ENCODE assay signal across 23 cellular contexts in the genomic region with DNA sequence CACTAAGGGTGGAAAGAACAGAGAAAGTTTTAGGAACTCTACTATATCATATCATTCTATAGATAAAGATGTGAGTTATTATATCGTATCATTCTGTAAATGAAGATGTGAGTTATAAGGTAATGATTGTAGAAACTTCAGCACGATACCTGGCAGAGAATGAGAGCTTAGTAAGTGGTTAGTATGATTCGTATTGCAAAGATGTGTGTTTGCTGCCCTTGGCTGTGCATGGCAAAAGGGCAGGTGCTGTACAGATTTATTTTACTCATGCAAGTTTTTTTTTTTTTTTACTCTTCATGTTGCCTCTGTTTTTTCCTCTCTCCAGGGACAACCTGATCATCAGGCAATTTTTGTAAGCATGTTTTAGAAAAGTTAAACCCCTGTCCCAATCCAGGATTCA.
"Had no signal": no experiment of that assay in that cellular context is flagged by ENCODE, and none has a peak within 500 bp of the region (broad histone marks: within the 10 kb centered on the region; RNA-seq: fewer than 3 reads in every experiment).

No MANE protein-coding gene starts in this region.

- H3K4me2 ChIP-seq: SK-N-SH had no signal

- H3K9ac ChIP-seq: SK-N-SH had no signal

- H3K4me3 Mint-ChIP-seq: activated CD4-positive, alpha-beta memory T cell treated with anti-CD3 and anti-CD28 coated beads, Interleukin-2, amount 10 ng/mL, durations not matched to agents 7 days and 5 days; activated naive CD8-positive, alpha-beta T cell treated with anti-CD3 and anti-CD28 coated beads, Interleukin-2, amount 10 ng/mL, durations not matched to agents 7 days and 5 days had no signal

- H3K36me3 Mint-ChIP-seq: activated naive CD8-positive, alpha-beta T cell treated with anti-CD3 and anti-CD28 coated beads, Interleukin-2, amount 10 ng/mL, durations not matched to agents 7 days and 5 days had no signal

- DNase-seq: activated CD4-positive, alpha-beta memory T cell treated with anti-CD3 and anti-CD28 coated beads, Interleukin-2, amount 10 ng/mL, durations not matched to agents 7 days and 5 days; activated CD4-positive, alpha-beta T cell treated with anti-CD3 and anti-CD28 coated beads, Interleukin-2, amount 50 U/mL, for 1 hour; activated CD4-positive, CD25-positive, alpha-beta regulatory T cell; activated naive CD4-positive, alpha-beta T cell treated with anti-CD3 and anti-CD28 coated beads, Interleukin-2, amount 50 U/mL, for 16 hours; activated naive CD8-positive, alpha-beta T cell treated with anti-CD3 and anti-CD28 coated beads, Interleukin-2, amount 10 ng/mL, durations not matched to agents 7 days and 5 days; activated T-cell treated with anti-CD3 and anti-CD28 coated beads for 4 hours; adrenal gland; anterior cingulate cortex; central memory CD4-positive, alpha-beta T cell; Kasumi-1; KBM-7; NCI-H1105 treated with DMSO at 0.1 percent for 48 hours; NCI-H1436 treated with DMSO at 0.1 percent for 48 hours; NCI-H187 treated with DMSO at 0.1 percent for 48 hours; NCI-H2081 treated with DMSO at 0.1 percent for 48 hours; NCI-H510A treated with DMSO at 0.1 percent for 48 hours; Peyer's patch; Right ventricle myocardium superior; SJCRH30; SK-N-SH; T-helper 1 cell had no signal

- H3K27me3 ChIP-seq: adrenal gland, Peyer's patch, SJCRH30 had no signal

- H3K4me1 Mint-ChIP-seq: activated CD4-positive, alpha-beta memory T cell treated with anti-CD3 and anti-CD28 coated beads, Interleukin-2, amount 10 ng/mL, durations not matched to agents 7 days and 5 days had no signal

- H3K27ac ChIP-seq: adrenal gland, Peyer's patch, RWPE1, SJCRH30, VCaP had no signal

- H3K4me3 ChIP-seq: adrenal gland, Peyer's patch, SJCRH30 had no signal

- H3K36me3 ChIP-seq: adrenal gland, Peyer's patch, SJCRH30 had no signal

- H3K4me1 ChIP-seq: adrenal gland, Peyer's patch, SJCRH30 had no signal

- H3K27ac Mint-ChIP-seq: activated CD4-positive, alpha-beta memory T cell treated with anti-CD3 and anti-CD28 coated beads, Interleukin-2, amount 10 ng/mL, durations not matched to agents 7 days and 5 days; activated naive CD8-positive, alpha-beta T cell treated with anti-CD3 and anti-CD28 coated beads, Interleukin-2, amount 10 ng/mL, durations not matched to agents 7 days and 5 days had no signal

- H3K9me3 Mint-ChIP-seq: activated CD4-positive, alpha-beta memory T cell treated with anti-CD3 and anti-CD28 coated beads, Interleukin-2, amount 10 ng/mL, durations not matched to agents 7 days and 5 days; activated naive CD8-positive, alpha-beta T cell treated with anti-CD3 and anti-CD28 coated beads, Interleukin-2, amount 10 ng/mL, durations not matched to agents 7 days and 5 days had no signal
